29 cellular contexts compared by ENCODE assay signal in the genomic region with DNA sequence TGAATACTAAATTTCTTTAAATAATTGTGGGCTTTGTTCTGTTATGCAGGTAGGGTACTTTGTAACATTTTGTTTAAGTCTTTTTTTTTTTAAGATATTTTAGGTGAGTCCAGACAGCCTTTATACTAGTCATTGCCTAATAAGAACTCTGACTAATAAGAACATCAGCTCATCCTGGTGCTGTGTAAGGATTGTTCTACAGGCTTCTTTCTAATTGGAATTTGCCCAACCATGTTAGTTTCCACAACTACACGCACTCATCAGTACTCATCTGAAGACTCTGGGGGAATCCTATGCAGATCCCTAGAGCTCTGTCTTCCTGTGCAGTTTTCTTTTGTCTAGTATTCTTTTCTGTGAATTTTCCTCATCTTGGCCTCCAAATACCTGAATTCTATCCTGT.
"Had no signal": no experiment of that assay in that cellular context is flagged by ENCODE, and none has a peak within 500 bp of the region (broad histone marks: within the 10 kb centered on the region; RNA-seq: fewer than 3 reads in every experiment).

No MANE protein-coding gene starts in this region.

- H3K4me1 ChIP-seq: ascending aorta, colonic mucosa, gastrocnemius medialis, heart left ventricle had no signal

- DNase-seq: activated CD4-positive, alpha-beta memory T cell treated with anti-CD3 and anti-CD28 coated beads, Interleukin-2, amount 10 ng/mL, durations not matched to agents 7 days and 5 days; activated CD4-positive, alpha-beta T cell treated with anti-CD3 and anti-CD28 coated beads for 1 hour; activated CD4-positive, alpha-beta T cell treated with anti-CD3 and anti-CD28 coated beads for 4 hours; activated CD4-positive, alpha-beta T cell treated with anti-CD3 and anti-CD28 coated beads, Interleukin-2, amount 10 ng/mL, durations not matched to agents 7 days and 5 days; activated CD4-positive, alpha-beta T cell treated with anti-CD3 and anti-CD28 coated beads, Interleukin-2, amount 50 U/mL, for 4 hours; activated CD8-positive, alpha-beta memory T cell treated with anti-CD3 and anti-CD28 coated beads, Interleukin-2, amount 50 U/mL, for 48 hours; activated gamma-delta T cell; activated naive CD4-positive, alpha-beta T cell; activated naive CD4-positive, alpha-beta T cell treated with anti-CD3 and anti-CD28 coated beads, Interleukin-2, amount 10 ng/mL, durations not matched to agents 7 days and 5 days; activated naive CD8-positive, alpha-beta T cell treated with anti-CD3 and anti-CD28 coated beads, Interleukin-2, amount 10 ng/mL, durations not matched to agents 7 days and 5 days; activated T-cell treated with anti-CD3 and anti-CD28 coated beads for 4 hours; activated T-cell treated with anti-CD3 and anti-CD28 coated beads, Interleukin-2, amount 50 U/mL, for 24 hours; activated T-cell treated with anti-CD3 and anti-CD28 coated beads, Interleukin-2, amount 50 U/mL, for 72 hours; caudate nucleus; cerebellar nuclear complex; colonic mucosa; effector CD8-positive, alpha-beta T cell; foreskin fibroblast; gastrocnemius medialis; glutamatergic neuron; heart left ventricle; T-helper 2 cell had no signal

- ATAC-seq: activated naive CD4-positive, alpha-beta T cell treated with anti-CD3 and anti-CD28 coated beads, Interleukin-2, amount 50 U/mL, for 72 hours; activated T-cell treated with anti-CD3 and anti-CD28 coated beads, Interleukin-2, amount 50 U/mL, for 72 hours; esophagus mucosa; gastrocnemius medialis; heart left ventricle; WTC11 had no signal

- H3K36me3 ChIP-seq: ascending aorta, colonic mucosa, gastrocnemius medialis, heart left ventricle had no signal

- H3K9me3 ChIP-seq: ascending aorta, colonic mucosa, gastrocnemius medialis, heart left ventricle had no signal

- H3K27me3 ChIP-seq: ascending aorta, colonic mucosa, gastrocnemius medialis, heart left ventricle had no signal

- FAIRE-seq: endothelial cell of umbilical vein, TTC549 had no signal

- H3K4me3 ChIP-seq: ascending aorta, colonic mucosa, gastrocnemius medialis, heart left ventricle had no signal

- H3K27ac ChIP-seq: ascending aorta, colonic mucosa, gastrocnemius medialis, heart left ventricle, VCaP had no signal
